8 cellular contexts compared by ENCODE assay signal in genomic region chr1:1374861-1375662, GRCh38. TPM values are rescaled to one million over a fixed set of nuclear protein-coding genes. Genes with fewer than 3 reads are reported as not detected.
A peak's percentile ranks its signal among the peaks of the same experiment; 100 is the strongest.
DNase-seq lines count a peak whose midpoint lies in the region; ATAC-seq and TF ChIP-seq lines count a peak whose summit lies in the region.

Gene AURKAIP1 (minus strand): TSS chr1:1375207. CDS start chr1:1374756, 451 bp downstream.

- H3K36me3 Mint-ChIP-seq in T-helper 2 cell treated with Interferon-gamma antibody and Interleukin-4, amounts not matched to agents 5 μg/mL and 100 μg/mL, for 36 hours (ENCODE audit: low read depth), result peaks cover 16% of the 10 kb centered on the region

- peak; percentile 47 to 63 for TF ChIP-seq POLR2A in uterus (IDR thresholded peaks at IDR 0.05)

- peaks cover 26% of the 10 kb centered on the region for H3K4me1 Mint-ChIP-seq in T-helper 2 cell treated with Interferon-gamma antibody and Interleukin-4, amounts not matched to agents 5 μg/mL and 100 μg/mL, for 36 hours (ENCODE audit: low read depth)

- no peaks in the 10 kb centered on the region for H3K27me3 Mint-ChIP-seq in T-helper 2 cell treated with Interferon-gamma antibody and Interleukin-4, amounts not matched to agents 5 μg/mL and 100 μg/mL, for 36 hours (ENCODE audit: low read depth)

- intact Hi-C loops in ascending aorta (cut with DNase I), result loop anchor here (1.0 to 2.0 kb wide), 7 partner anchors 16 to 143 kb away; partner anchors contain the start of genes B3GALT6, CCNL2, DVL1 and MRPL20
- intact Hi-C loops in right cardiac atrium (cut with DNase I), result no loop called here
- intact Hi-C loops in uterus (cut with DNase I; ENCODE audit: low total_unique reads), result no loop called here

- H3K27ac Mint-ChIP-seq in T-helper 2 cell treated with Interferon-gamma antibody and Interleukin-4, amounts not matched to agents 5 μg/mL and 100 μg/mL, for 36 hours, result peak within 1 kb of the TSS; percentile 97

- H3K9me3 Mint-ChIP-seq in T-helper 2 cell treated with Interferon-gamma antibody and Interleukin-4, amounts not matched to agents 5 μg/mL and 100 μg/mL, for 36 hours, result no peaks in the 10 kb centered on the region

- H3K9me3 ChIP-seq in ascending aorta (no peaks in the 10 kb centered on the region), right cardiac atrium (ENCODE audit: control insufficient read depth, low read length) (no peaks in the 10 kb centered on the region), uterus (no peaks in the 10 kb centered on the region)

- H3K4me3 ChIP-seq in ascending aorta, result peak within 1 kb of the TSS; percentile 93 to 100
- H3K4me3 ChIP-seq in right cardiac atrium (ENCODE audit: low read length), result peak within 1 kb of the TSS; percentile 77
- H3K4me3 ChIP-seq in uterus, result peak within 1 kb of the TSS; percentile 82 to 89

- DNase-seq in NCI-H1930 (lab: John Stamatoyannopoulos, UW), result peak; percentile 99 to 100
- DNase-seq in T-helper 2 cell treated with Interferon-gamma antibody and Interleukin-4, amounts not matched to agents 5 μg/mL and 100 μg/mL, for 36 hours (ENCODE audit: low spot score), result peak; percentile 98
- DNase-seq in ascending aorta (ENCODE audit: low spot score in 2 of 2), result peak; percentile 96 to 99
- DNase-seq in right cardiac atrium, result peak; percentile 99
- DNase-seq in pulmonary artery endothelial cell (ENCODE audit: low read depth, low spot score), result peak; percentile 99
- peak; percentile 98 to 99 for DNase-seq in uterus

- H3K27ac ChIP-seq in ascending aorta, result peak within 1 kb of the TSS; percentile 97 to 98
- peak within 1 kb of the TSS; percentile 84 for H3K27ac ChIP-seq in right cardiac atrium (ENCODE audit: low read length)
- peak within 1 kb of the TSS; percentile 90 to 93 for H3K27ac ChIP-seq in uterus

- H3K4me1 ChIP-seq in ascending aorta (peaks cover 23 to 26% of the 10 kb centered on the region in 2 donors), right cardiac atrium (ENCODE audit: control insufficient read depth, insufficient read depth, low read length) (peaks cover 2% of the 10 kb centered on the region), uterus (peaks cover 0 to 17% of the 10 kb centered on the region in 2 donors)

- WGBS in right cardiac atrium, result under 1% methylated on average over 91 of the region's 91 CpGs

- H3K4me3 Mint-ChIP-seq in T-helper 2 cell treated with Interferon-gamma antibody and Interleukin-4, amounts not matched to agents 5 μg/mL and 100 μg/mL, for 36 hours, result peak within 1 kb of the TSS; percentile 92

- peaks cover 7 to 9% of the 10 kb centered on the region in 2 donors for H3K36me3 ChIP-seq in ascending aorta
- H3K36me3 ChIP-seq in uterus, result no peaks in the 10 kb centered on the region

- no peaks in the 10 kb centered on the region for H3K27me3 ChIP-seq in ascending aorta
- H3K27me3 ChIP-seq in right cardiac atrium (ENCODE audit: control insufficient read depth, insufficient read depth), result no peaks in the 10 kb centered on the region
- H3K27me3 ChIP-seq in uterus, result no peaks in the 10 kb centered on the region

- TF ChIP-seq CTCF in ascending aorta (IDR thresholded peaks at IDR 0.05) (peak in 2 of 3 experiments; percentile 10 to 32), uterus (IDR thresholded peaks at IDR 0.05) (peak; percentile 16 to 65 (median 40))

- ATAC-seq in GM18502 (IDR thresholded peaks at IDR 0.05; ENCODE audit: poor library complexity, unreplicated experiment) (peak; percentile 87), HG02970 (IDR thresholded peaks at IDR 0.05; ENCODE audit: low FRiP score, unreplicated experiment) (peak; percentile 89), right cardiac atrium (peak; percentile 95 to 97)

RNA-seq across cellular contexts. Expression of gene AURKAIP1, which starts in this region (rescaled TPM):
- total RNA-seq in ascending aorta (247 TPM), right cardiac atrium (100 to 1,000 TPM; 175 to 210 (median 188) TPM), pulmonary artery endothelial cell (115 and 129 TPM in 2 replicates), uterus (10 to 100 TPM; 13.2 to 75.8 (median 31.1) TPM)
- 331 TPM for polyA plus RNA-seq in right cardiac atrium

Comparison
In these comparisons a context has a peak if more than half of its experiments do, and no peak if none do; other contexts are left out.
1. Peak in every context shown above with its lines: DNase-seq, ATAC-seq, H3K4me3 ChIP-seq and H3K27ac ChIP-seq.